27 cellular contexts compared by ENCODE assay signal in genomic region chr10:114773197-114773532, GRCh38.
"Had no signal": no experiment of that assay in that cellular context is flagged by ENCODE, and none has a peak within 500 bp of the region (broad histone marks: within the 10 kb centered on the region; RNA-seq: fewer than 3 reads in every experiment).

No MANE protein-coding gene starts in this region.

- H3K4me1 Mint-ChIP-seq: natural killer cell; nephron; neural progenitor cell; stimulated activated naive B cell treated with anti-CD40 and anti-IgM and Interleukin-4, amounts not matched to agents 10 μg/mL and 1 μg/mL and 100 μg/mL, for 72 hours had no signal

- DNase-seq: natural killer cell; occipital lobe; ovary; posterior cingulate gyrus; psoas muscle; right cardiac atrium; right lobe of liver; sigmoid colon; small intestine; stimulated activated CD4-positive, alpha-beta T cell treated with anti-CD3 and anti-CD28 coated beads, Interleukin-15, amount 100 ng/mL, for 24 hours; stimulated activated CD4-positive, alpha-beta T cell treated with anti-CD3 and anti-CD28 coated beads, Interleukin-4, amount 100 ng/mL, for 1 hour; stimulated activated CD4-positive, alpha-beta T cell treated with anti-CD3 and anti-CD28 coated beads, Interleukin-4, amount 100 ng/mL, for 4 hours; stimulated activated CD8-positive, alpha-beta memory T cell treated with anti-CD3 and anti-CD28 coated beads, Interleukin-4, amount 100 ng/mL, for 48 hours; stimulated activated naive B cell treated with anti-CD40 and anti-IgM and Interleukin-4, amounts not matched to agents 10 μg/mL and 1 μg/mL and 100 μg/mL, for 72 hours; stimulated activated naive CD4-positive, alpha-beta T cell treated with Interleukin-2 at 50 U/mL for 16 hours; stomach; thyroid gland; trophoblast cell; upper lobe of left lung had no signal

- H3K4me3 ChIP-seq: neural progenitor cell, ovary, psoas muscle, right lobe of liver, sigmoid colon, stomach, thoracic aorta, thyroid gland, tibial nerve, upper lobe of left lung, vagina had no signal

- H3K27ac Mint-ChIP-seq: natural killer cell; nephron; neural progenitor cell; progenitor cell of endocrine pancreas; stimulated activated naive B cell treated with anti-CD40 and anti-IgM and Interleukin-4, amounts not matched to agents 10 μg/mL and 1 μg/mL and 100 μg/mL, for 72 hours; stimulated activated naive CD8-positive, alpha-beta T cell treated with anti-CD3 and anti-CD28 coated beads, Interleukin-15, Interleukin-2, amounts not matched to agents 100 ng/mL and 50 ng/mL, for 24 hours had no signal

- ATAC-seq: natural killer cell; psoas muscle; right cardiac atrium; stimulated activated naive B cell treated with anti-CD40 and anti-IgM and Interleukin-4, amounts not matched to agents 10 μg/mL and 1 μg/mL and 100 μg/mL, for 72 hours had no signal

- H3K4me3 Mint-ChIP-seq: natural killer cell; nephron; neural progenitor cell; stimulated activated naive B cell treated with anti-CD40 and anti-IgM and Interleukin-4, amounts not matched to agents 10 μg/mL and 1 μg/mL and 100 μg/mL, for 72 hours; stimulated activated naive CD8-positive, alpha-beta T cell treated with anti-CD3 and anti-CD28 coated beads, Interleukin-15, Interleukin-2, amounts not matched to agents 100 ng/mL and 50 ng/mL, for 24 hours had no signal

- H3K4me1 ChIP-seq: neural progenitor cell, parathyroid adenoma, psoas muscle, right lobe of liver, thyroid gland had no signal

- H3K36me3 ChIP-seq: neural progenitor cell, ovary, right lobe of liver, sigmoid colon, stomach, thoracic aorta, thyroid gland, tibial nerve, upper lobe of left lung, vagina had no signal

- H3K27me3 ChIP-seq: ovary, right lobe of liver, thyroid gland, upper lobe of left lung, vagina had no signal

- H3K9me3 ChIP-seq: ovary, psoas muscle, right lobe of liver, sigmoid colon, stomach, thoracic aorta, thyroid gland, tibial nerve, upper lobe of left lung, vagina had no signal

- H3K36me3 Mint-ChIP-seq: natural killer cell; neural progenitor cell; stimulated activated naive B cell treated with anti-CD40 and anti-IgM and Interleukin-4, amounts not matched to agents 10 μg/mL and 1 μg/mL and 100 μg/mL, for 72 hours had no signal

- H3K27ac ChIP-seq: neural progenitor cell, ovary, parathyroid adenoma, psoas muscle, right lobe of liver, sigmoid colon, stomach, thoracic aorta, thyroid gland, tibial nerve, upper lobe of left lung, vagina had no signal

- H3K9ac ChIP-seq: neural progenitor cell, parathyroid adenoma had no signal

- H2AFZ ChIP-seq: neural progenitor cell, parathyroid adenoma had no signal

- H3K79me2 ChIP-seq: parathyroid adenoma had no signal

- H3K9me3 Mint-ChIP-seq: natural killer cell; neural progenitor cell; stimulated activated naive CD8-positive, alpha-beta T cell treated with anti-CD3 and anti-CD28 coated beads, Interleukin-15, Interleukin-2, amounts not matched to agents 100 ng/mL and 50 ng/mL, for 24 hours had no signal

- H3K4me2 ChIP-seq: neural progenitor cell had no signal
